In genomic region chr16:87918314-87918713, GRCh38 we compare ENCODE assay signal across 15 cellular contexts. TPM values are rescaled to one million over a fixed set of nuclear protein-coding genes. Genes with fewer than 3 reads are reported as not detected.
DNase-seq lines count a peak whose midpoint lies in the region; ATAC-seq, FAIRE-seq and TF ChIP-seq lines count a peak whose summit lies in the region.
"Had no signal": no experiment of that assay in that cellular context is flagged by ENCODE, and none has a peak within 500 bp of the region (broad histone marks: within the 10 kb centered on the region; RNA-seq: fewer than 3 reads in every experiment).

No MANE protein-coding gene starts in this region.

- TF ChIP-seq CTCF in ascending aorta (IDR thresholded peaks at IDR 0.05) (no peak), keratinocyte (optimal IDR thresholded peaks at IDR 0.05 in 1 of 3, IDR thresholded peaks at IDR 0.05 in 1 of 3, conservative IDR thresholded peaks at IDR 0.05 in 1 of 3; ENCODE audit: extremely low read depth in 1 of 3, insufficient read depth in 2 of 3, low read length in 3 of 3) (no peak), testis (IDR thresholded peaks at IDR 0.05) (no peak)

- H3K36me3 ChIP-seq in ascending aorta (no peaks in the 10 kb centered on the region), keratinocyte (ENCODE audit: control insufficient read depth in 2 of 2, extremely low read depth in 1 of 2, insufficient read depth in 2 of 2, low read length in 2 of 2) (no peaks in the 10 kb centered on the region), testis (ENCODE audit: low read depth, missing control alignments) (no peaks in the 10 kb centered on the region)
- H3K36me3 ChIP-seq: upper lobe of left lung had no signal

- peak overlapping the region; percentile 37 for H3K9ac ChIP-seq in keratinocyte (ENCODE audit: control insufficient read depth, extremely low read depth, insufficient read depth, low read length)

- H3K79me2 ChIP-seq in keratinocyte (ENCODE audit: control insufficient read depth, insufficient read depth, low read length): no peaks in the 10 kb centered on the region

- DNase-seq in GM04504 (ENCODE audit: low read depth): peak; percentile 48
- peak; percentile 63 to 92 for DNase-seq in ascending aorta (ENCODE audit: low spot score in 2 of 2)
- DNase-seq in keratinocyte (ENCODE audit: low read depth, low spot score): no peak
- peak; percentile 66 for DNase-seq in testis
- DNase-seq in LoVo (ENCODE audit: low spot score): no peak
- DNase-seq in NCI-H446 treated with DMSO at 0.1 percent for 48 hours (lab: John Stamatoyannopoulos, UW): no peak
- DNase-seq in NCI-H146 (lab: John Stamatoyannopoulos, UW): no peak
- DNase-seq: activated gamma-delta T cell treated with Interleukin-2 at 50 U/mL for 16 hours, NCI-H1436, NCI-H446, SW 1271, upper lobe of left lung had no signal

- H3K9me3 ChIP-seq in ascending aorta: no peaks in the 10 kb centered on the region
- H3K9me3 ChIP-seq in keratinocyte (ENCODE audit: control insufficient read depth, low read depth, low read length): no peaks in the 10 kb centered on the region
- H3K9me3 ChIP-seq in testis: no peaks in the 10 kb centered on the region
- H3K9me3 ChIP-seq: upper lobe of left lung had no signal

- H3K9me1 ChIP-seq in keratinocyte (ENCODE audit: control insufficient read depth, extremely low read depth, insufficient read depth, low read length): no peaks in the 10 kb centered on the region

- H3K27me3 ChIP-seq in ascending aorta (no peaks in the 10 kb centered on the region), keratinocyte (ENCODE audit: control insufficient read depth, extremely low read depth, insufficient read depth, low read length) (peaks cover 9% of the 10 kb centered on the region), testis (no peaks in the 10 kb centered on the region)
- H3K27me3 ChIP-seq: upper lobe of left lung had no signal

- TF ChIP-seq POLR2A in testis (IDR thresholded peaks at IDR 0.05): no peak

- H2AFZ ChIP-seq in keratinocyte (ENCODE audit: control insufficient read depth, low read length): peak overlapping the region; percentile 67

- H3K4me1 ChIP-seq in ascending aorta: peaks cover 0 to 12% of the 10 kb centered on the region in 2 donors
- peaks cover 5% of the 10 kb centered on the region for H3K4me1 ChIP-seq in keratinocyte (ENCODE audit: control insufficient read depth, extremely low read depth, insufficient read depth, low read length)
- H3K4me1 ChIP-seq in testis: peaks cover 32% of the 10 kb centered on the region
- H3K4me1 ChIP-seq: upper lobe of left lung had no signal

- H3K4me2 ChIP-seq in keratinocyte (ENCODE audit: control insufficient read depth, extremely low read depth, insufficient read depth, low read depth, low read length): peak overlapping the region; percentile 67

- H3K27ac ChIP-seq in ascending aorta (peak overlapping the region; percentile 77 to 78), keratinocyte (ENCODE audit: control insufficient read depth, insufficient read depth, low read length) (no peak overlapping the region), testis (peak overlapping the region; percentile 59 to 68)
- H3K27ac ChIP-seq: upper lobe of left lung had no signal

- FAIRE-seq in keratinocyte (lab: Jason Lieb, UNC): no peak
- FAIRE-seq: H54 had no signal

- peak overlapping the region; percentile 16 to 33 for H3K4me3 ChIP-seq in ascending aorta
- no peak overlapping the region for H3K4me3 ChIP-seq in keratinocyte (ENCODE audit: control insufficient read depth in 2 of 3, extremely low read depth in 1 of 3, insufficient read depth in 2 of 3, low read depth in 1 of 3, low read length in 3 of 3)
- H3K4me3 ChIP-seq in testis: no peak overlapping the region
- H3K4me3 ChIP-seq: upper lobe of left lung had no signal

- H4K20me1 ChIP-seq in keratinocyte (ENCODE audit: control insufficient read depth, extremely low read depth, insufficient read depth, low read length): no peaks in the 10 kb centered on the region

- ATAC-seq in GM21619 (IDR thresholded peaks at IDR 0.05; ENCODE audit: unreplicated experiment): no peak

- dilution Hi-C loops in keratinocyte (cut with MboI; ENCODE audit: extremely low pct_ligation_motif_present, low sequenced_read_pairs): no loop called here

- 30 to 44% methylated on average over 15 of the region's 15 CpGs for WGBS in testis, 2 donors

- intact Hi-C loops in ascending aorta (cut with DNase I) (loop anchor here (1.0 kb wide), 1 partner anchor 33 kb away; the partner anchor contains the start of gene BANP), testis (cut with DNase I; ENCODE audit: low total_unique reads) (no loop called here)

RNA-seq across cellular contexts. Expression of gene CA5A, which starts 18.0 kb away (rescaled TPM):
- total RNA-seq in ascending aorta (not detected), testis (not detected)
- polyA plus RNA-seq in keratinocyte (not detected in 3 replicates), testis (ENCODE audit: insufficient read depth, low read depth, low replicate concordance) (not detected)
- polyA plus RNA-seq in keratinocyte (2011; ENCODE audit: low read depth): not detected
- not detected in 2 replicates for polyA plus RNA-seq in keratinocyte (2011; cell fraction: cytosol; rRNA removed)
- polyA plus RNA-seq in keratinocyte (2011; cell fraction: nucleus; rRNA removed): not detected in 2 replicates
- not detected in 2 replicates for polyA plus RNA-seq in keratinocyte (2012; ENCODE audit: low replicate concordance)
- not detected in 3 replicates for polyA minus RNA-seq in keratinocyte
- polyA minus RNA-seq in keratinocyte (2011; cell fraction: cytosol; rRNA and poly(A)+ RNA removed): not detected
- not detected in 2 replicates for polyA minus RNA-seq in keratinocyte (2011; cell fraction: nucleus; rRNA and poly(A)+ RNA removed)
- total RNA-seq: activated CD8-positive, alpha-beta memory T cell treated with anti-CD3 and anti-CD28 coated beads for 36 hours had no signal

RNA-seq across cellular contexts. Expression of gene BANP, which starts 32.9 kb away (rescaled TPM):
- 23.4 TPM for total RNA-seq in ascending aorta
- polyA plus RNA-seq in keratinocyte: 10.0 to 12.9 TPM (median 10.8 TPM) in 3 replicates
- 13.1 TPM for polyA plus RNA-seq in keratinocyte (2011; ENCODE audit: low read depth)
- polyA plus RNA-seq in keratinocyte (2011; cell fraction: cytosol; rRNA removed): 9.4 and 9.8 TPM in 2 replicates
- 24.4 and 26.9 TPM in 2 replicates for polyA plus RNA-seq in keratinocyte (2011; cell fraction: nucleus; rRNA removed)
- polyA plus RNA-seq in keratinocyte (2012; ENCODE audit: low replicate concordance): 8.6 and 12.8 TPM in 2 replicates
- 21.7 to 27.9 TPM (median 23.6 TPM) in 3 replicates for polyA minus RNA-seq in keratinocyte
- polyA minus RNA-seq in keratinocyte (2011; cell fraction: cytosol; rRNA and poly(A)+ RNA removed): 27.4 TPM
- polyA minus RNA-seq in keratinocyte (2011; cell fraction: nucleus; rRNA and poly(A)+ RNA removed): 23.3 and 24.7 TPM in 2 replicates
- 10 to 100 TPM; 55.9 to 60.2 TPM for total RNA-seq in testis
- 25.3 TPM for polyA plus RNA-seq in testis (ENCODE audit: insufficient read depth, low read depth, low replicate concordance)

RNA-seq across cellular contexts. Expression of gene SLC7A5, which starts 49.0 kb away (rescaled TPM):
- total RNA-seq in ascending aorta (7.6 TPM), testis (100 to 1,000 TPM; 263 to 290 TPM)
- polyA plus RNA-seq in keratinocyte (110 to 326 TPM (median 114 TPM) in 3 replicates), testis (ENCODE audit: insufficient read depth, low read depth, low replicate concordance) (179 TPM)
- 29.9 TPM for polyA plus RNA-seq in keratinocyte (2011; ENCODE audit: low read depth)
- 116 and 170 TPM in 2 replicates for polyA plus RNA-seq in keratinocyte (2011; cell fraction: cytosol; rRNA removed)
- 485 and 588 TPM in 2 replicates for polyA plus RNA-seq in keratinocyte (2011; cell fraction: nucleus; rRNA removed)
- polyA plus RNA-seq in keratinocyte (2012; ENCODE audit: low replicate concordance): 227 and 536 TPM in 2 replicates
- polyA minus RNA-seq in keratinocyte: 188 to 879 TPM (median 193 TPM) in 3 replicates
- 339 TPM for polyA minus RNA-seq in keratinocyte (2011; cell fraction: cytosol; rRNA and poly(A)+ RNA removed)
- 418 and 454 TPM in 2 replicates for polyA minus RNA-seq in keratinocyte (2011; cell fraction: nucleus; rRNA and poly(A)+ RNA removed)

Comparison
In these comparisons a context has a peak if more than half of its experiments do, and no peak if none do; other contexts are left out.
1. DNase-seq: peak in GM04504 (single experiment), ascending aorta (2 of 2) and testis (single experiment); none in keratinocyte (single experiment), LoVo (single experiment), NCI-H446 treated with DMSO at 0.1 percent for 48 hours (single experiment) and NCI-H146 (single experiment).
2. H3K4me3 ChIP-seq: peak in ascending aorta (2 of 2); none in keratinocyte (0 of 3) and testis (0 of 2).
3. RNA of gene SLC7A5, which starts 49.0 kb away (total RNA-seq): 263 to 290 TPM in testis; 7.6 TPM in ascending aorta (single experiment); every median in the first group is over 10 times any median in the second.